ENCODE assay signal across 9 cellular contexts in the genomic region with DNA sequence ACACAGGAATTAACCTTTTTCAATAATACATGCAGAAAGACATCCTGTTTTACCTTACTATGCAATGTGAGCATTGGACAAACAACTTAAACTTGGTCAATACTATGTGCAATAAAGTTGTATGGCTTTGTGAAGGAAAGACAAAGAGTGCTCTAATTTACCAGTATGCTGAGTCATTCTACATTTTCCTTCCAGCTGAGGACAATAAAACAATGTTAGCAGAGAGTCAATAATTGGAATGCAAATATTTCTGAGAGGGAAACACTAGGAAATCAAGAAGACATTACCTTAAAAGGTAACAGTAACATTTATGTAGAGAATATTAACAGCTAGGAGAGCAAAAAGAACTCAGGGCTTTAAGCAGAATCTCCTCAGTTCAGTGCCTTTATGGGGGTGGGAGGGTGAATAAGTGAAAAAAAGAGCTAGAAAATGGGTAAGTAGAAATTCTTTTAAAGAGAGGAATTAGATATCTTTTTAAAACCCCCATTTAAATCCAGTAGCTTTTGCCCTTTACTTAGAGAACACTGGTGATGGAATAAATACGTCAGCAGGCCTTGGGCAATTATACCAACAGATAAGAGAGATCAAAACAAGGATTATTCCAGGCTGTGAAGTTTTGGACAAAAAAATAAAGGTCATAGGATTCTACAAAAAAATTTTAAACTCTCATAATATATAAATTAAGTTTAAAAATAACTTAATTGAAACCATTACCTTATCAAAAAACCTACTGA. TPM values are rescaled to one million over a fixed set of nuclear protein-coding genes. Genes with fewer than 3 reads are reported as not detected.
DNase-seq lines count a peak whose midpoint lies in the region; ATAC-seq and TF ChIP-seq lines count a peak whose summit lies in the region.
"Had no signal": no experiment of that assay in that cellular context is flagged by ENCODE, and none has a peak within 500 bp of the region (broad histone marks: within the 10 kb centered on the region; RNA-seq: fewer than 3 reads in every experiment).

No MANE protein-coding gene starts in this region.

- no peak overlapping the region for H3K9ac ChIP-seq in SK-N-SH

- no peaks in the 10 kb centered on the region for H3K27me3 Mint-ChIP-seq in activated T-cell treated with anti-CD3 and anti-CD28 coated beads, Interleukin-2, amount 50 U/mL, for 72 hours (ENCODE audit: low read depth)

- H3K36me3 Mint-ChIP-seq in activated T-cell treated with anti-CD3 and anti-CD28 coated beads, Interleukin-2, amount 50 U/mL, for 72 hours (ENCODE audit: insufficient read depth in 2 of 2) = peaks cover 0 to 2% of the 10 kb centered on the region in 2 donors

- H3K27me3 ChIP-seq in SK-N-SH (ENCODE audit: insufficient read depth) (no peaks in the 10 kb centered on the region), hepatocyte (no peaks in the 10 kb centered on the region), transverse colon (no peaks in the 10 kb centered on the region)

- H3K4me3 Mint-ChIP-seq in activated T-cell treated with anti-CD3 and anti-CD28 coated beads, Interleukin-2, amount 50 U/mL, for 72 hours = no peak overlapping the region

- POLR2A ChIA-PET in SK-N-SH (lab: Yijun Ruan, JAX) = no interaction called here

- in situ Hi-C loops in transverse colon (cut with MboI; ENCODE audit: low pct_ligation_motif_present in 1 of 4, low pct_unique_long_range_greater_than_20kb in 1 of 4, low sequenced_read_pairs in 3 of 4) = no loop called here

- no peaks in the 10 kb centered on the region for H4K20me1 ChIP-seq in SK-N-SH (ENCODE audit: insufficient read depth)
- H4K20me1 ChIP-seq in hepatocyte (ENCODE audit: insufficient read depth, poor library complexity, severe bottlenecking) = no peaks in the 10 kb centered on the region

- DNase-seq in activated T-cell treated with anti-CD3 and anti-CD28 coated beads, Interleukin-2, amount 50 U/mL, for 72 hours = no peak
- no peak for DNase-seq in activated T-cell treated with anti-CD3 and anti-CD28 coated beads for 4 hours
- DNase-seq in SK-N-SH = no peak
- DNase-seq in hepatocyte (ENCODE audit: low spot score) = peak; percentile 40
- DNase-seq in transverse colon = no peak
- no peak for DNase-seq in NOMO-1 treated with dmso at 0.1 percent for 144 hours (lab: John Stamatoyannopoulos, UW; ENCODE audit: unreplicated experiment)
- DNase-seq: amygdala had no signal

- no peaks in the 10 kb centered on the region for H3K9me3 Mint-ChIP-seq in activated T-cell treated with anti-CD3 and anti-CD28 coated beads, Interleukin-2, amount 50 U/mL, for 72 hours

- WGBS in SK-N-SH (ENCODE audit: low lambda C conversion rate) = 88% methylated on average over 1 of the region's 1 CpG
- WGBS in hepatocyte (ENCODE audit: low lambda C conversion rate, missing lambda C conversion rate) = 52% methylated on average over 1 of the region's 1 CpG
- WGBS in transverse colon (ENCODE audit: low coverage in 1 of 2), 2 donors = 29 to 41% methylated on average over 1 of the region's 1 CpG

- TF ChIP-seq EP300 in SK-N-SH (IDR thresholded peaks at IDR 0.05; ENCODE audit: borderline replicate concordance in 1 of 2, low read depth in 1 of 2, low read length in 1 of 2) (no peak), transverse colon (IDR thresholded peaks at IDR 0.05; ENCODE audit: low read depth) (no peak)

- no peak overlapping the region for H3K4me2 ChIP-seq in SK-N-SH
- peak overlapping the region; percentile 17 for H3K4me2 ChIP-seq in hepatocyte

- no peak for TF ChIP-seq RAD21 in SK-N-SH (IDR thresholded peaks at IDR 0.05; ENCODE audit: low read length)

- peak overlapping the region; percentile 4 to 71; a peak in 3 of 4 replicates for H3K27ac ChIP-seq in SK-N-SH (ENCODE audit: low read depth in 2 of 2, low read length in 1 of 2)
- H3K27ac ChIP-seq in hepatocyte = peak overlapping the region; percentile 77
- peak overlapping the region; percentile 51 to 74 (median 60) for H3K27ac ChIP-seq in transverse colon

- H3K4me3 ChIP-seq in SK-N-SH (ENCODE audit: low read depth in 2 of 2, low read length in 1 of 2) (no peak overlapping the region), hepatocyte (no peak overlapping the region), transverse colon (no peak overlapping the region)

- peaks cover 0 to 8% of the 10 kb centered on the region in 2 experiments for H3K36me3 ChIP-seq in SK-N-SH (replicated peaks in 1 of 2; ENCODE audit: control insufficient read depth in 1 of 2, insufficient read depth in 2 of 2, low read length in 1 of 2)
- H3K36me3 ChIP-seq in hepatocyte (replicated peaks; ENCODE audit: insufficient read depth, low read depth) = no peaks in the 10 kb centered on the region
- peaks cover 0 to 9% (median 0%) of the 10 kb centered on the region in 4 donors for H3K36me3 ChIP-seq in transverse colon

- peak overlapping the region; percentile 2; the same call in 1 of the 2 replicates for H2AFZ ChIP-seq in SK-N-SH (ENCODE audit: low read depth)
- H2AFZ ChIP-seq in hepatocyte = no peak overlapping the region

- intact Hi-C loops in transverse colon (cut with DNase I; ENCODE audit: low total_unique reads) = no loop called here

- no peak for TF ChIP-seq POLR2A in transverse colon (IDR thresholded peaks at IDR 0.05)

- TF ChIP-seq CTCF in SK-N-SH (IDR thresholded peaks at IDR 0.05) (no peak), hepatocyte (IDR thresholded peaks at IDR 0.05; ENCODE audit: poor library complexity) (no peak), transverse colon (IDR thresholded peaks at IDR 0.05) (no peak)

- H3K4me1 Mint-ChIP-seq in activated T-cell treated with anti-CD3 and anti-CD28 coated beads, Interleukin-2, amount 50 U/mL, for 72 hours (ENCODE audit: low read depth) = no peaks in the 10 kb centered on the region

- H3F3A ChIP-seq in SK-N-SH (replicated peaks; ENCODE audit: insufficient read depth) = peaks cover 6% of the 10 kb centered on the region

- H3K4me1 ChIP-seq in SK-N-SH (ENCODE audit: control insufficient read depth in 1 of 2, insufficient read depth in 2 of 2, low read depth in 1 of 2, low read length in 1 of 2) (peaks cover 7 to 8% of the 10 kb centered on the region in 2 experiments; a peak in 2 of 4 replicates), hepatocyte (ENCODE audit: insufficient read depth) (peaks cover 7% of the 10 kb centered on the region), transverse colon (peaks cover 0 to 21% (median 11%) of the 10 kb centered on the region in 4 donors)

- H3K9me2 ChIP-seq in SK-N-SH (no peaks in the 10 kb centered on the region), hepatocyte (replicated peaks; ENCODE audit: insufficient read depth) (no peaks in the 10 kb centered on the region)

- peak overlapping the region; percentile 53 for H3K27ac Mint-ChIP-seq in activated T-cell treated with anti-CD3 and anti-CD28 coated beads, Interleukin-2, amount 50 U/mL, for 72 hours

- ATAC-seq in activated T-cell treated with anti-CD3 and anti-CD28 coated beads, Interleukin-2, amount 50 U/mL, for 72 hours (replicated peaks in 1 of 2) = no peak
- ATAC-seq in GM21825 (IDR thresholded peaks at IDR 0.05; ENCODE audit: unreplicated experiment) (no peak), HG02885 (IDR thresholded peaks at IDR 0.05; ENCODE audit: poor library complexity, unreplicated experiment) (no peak)

- CTCF ChIA-PET in SK-N-SH (lab: Yijun Ruan, JAX) = interaction anchor here (0.6 to 1.6 kb wide), 4 partner anchors 13 to 135 kb away, joined by 3 to 4 read pairs (median 4); no protein-coding TSS in a partner anchor

- H3K79me2 ChIP-seq in SK-N-SH (ENCODE audit: insufficient read depth) (no peaks in the 10 kb centered on the region), hepatocyte (no peaks in the 10 kb centered on the region)

- H3K9me3 ChIP-seq in SK-N-SH = no peaks in the 10 kb centered on the region
- no peaks in the 10 kb centered on the region for H3K9me3 ChIP-seq in hepatocyte (ENCODE audit: low read depth)
- no peaks in the 10 kb centered on the region for H3K9me3 ChIP-seq in transverse colon

TF ChIP-seq in SK-N-SH, 30 proteins besides CTCF, POLR2A, EP300 and RAD21:
- no peak for TF ChIP-seq POLR2AphosphoS5 (IDR thresholded peaks at IDR 0.05; ENCODE audit: low read depth, low read length)
- TF ChIP-seq FOSL2 (IDR thresholded peaks at IDR 0.05; ENCODE audit: borderline replicate concordance, low read depth) = peak; percentile 20; the same call in 1 of the 2 replicates
- peak; percentile 32; the same call in 1 of the 2 replicates for TF ChIP-seq GATA2 (CRISPR knock-in tag; IDR thresholded peaks at IDR 0.05)

RNA-seq across cellular contexts. Expression of a gene that starts 11.6 kb away (rescaled TPM):
- 1 to 10 TPM in 1 of 2 donors, under 1 TPM in 1; 0.74 to 1.8 TPM for total RNA-seq in activated T-cell treated with anti-CD3 and anti-CD28 coated beads, Interleukin-2, amount 50 U/mL, for 72 hours
- polyA plus RNA-seq in SK-N-SH (2012; rRNA removed) = not detected in 2 replicates
- not detected in 2 replicates for polyA plus RNA-seq in SK-N-SH (2012; cell fraction: cytosol; rRNA removed)
- polyA plus RNA-seq in SK-N-SH (2012; cell fraction: nucleus; rRNA removed) = 0.25 and 0.43 TPM in 2 replicates
- 48.3 and 64.6 TPM in 2 replicates for total RNA-seq in hepatocyte
- polyA plus RNA-seq in hepatocyte = 47.7 and 63.6 TPM in 2 replicates
- 10 to 100 TPM; 20.9 to 87.7 (median 73.2) TPM for total RNA-seq in transverse colon

RNA-seq across cellular contexts. Expression of a gene that starts 48.7 kb away (rescaled TPM):
- total RNA-seq in activated T-cell treated with anti-CD3 and anti-CD28 coated beads, Interleukin-2, amount 50 U/mL, for 72 hours = 10 to 100 TPM; 25.9 to 26.9 TPM
- polyA plus RNA-seq in SK-N-SH (2012; rRNA removed) (2.2 and 3.5 TPM in 2 replicates), hepatocyte (16.8 and 23.7 TPM in 2 replicates)
- 4.8 and 5.8 TPM in 2 replicates for polyA plus RNA-seq in SK-N-SH (2012; cell fraction: cytosol; rRNA removed)
- 1.4 and 3.5 TPM in 2 replicates for polyA plus RNA-seq in SK-N-SH (2012; cell fraction: nucleus; rRNA removed)
- total RNA-seq in hepatocyte (12.7 and 21.4 TPM in 2 replicates), transverse colon (10 to 100 TPM in 3 of 4 donors, 1 to 10 TPM in 1; 8.2 to 23.7 (median 19.9) TPM)

RNA-seq across cellular contexts. Expression of a gene that starts 48.9 kb away (rescaled TPM):
- total RNA-seq in activated T-cell treated with anti-CD3 and anti-CD28 coated beads, Interleukin-2, amount 50 U/mL, for 72 hours = 10 to 100 TPM; 15.9 to 24.1 TPM
- polyA plus RNA-seq in SK-N-SH (2012; rRNA removed) = 5.7 and 7.7 TPM in 2 replicates
- 8.9 and 9.1 TPM in 2 replicates for polyA plus RNA-seq in SK-N-SH (2012; cell fraction: cytosol; rRNA removed)
- polyA plus RNA-seq in SK-N-SH (2012; cell fraction: nucleus; rRNA removed) = 4.1 and 7.1 TPM in 2 replicates
- total RNA-seq in hepatocyte = 9.2 and 11.6 TPM in 2 replicates
- polyA plus RNA-seq in hepatocyte = 5.3 and 7.5 TPM in 2 replicates
- 10 to 100 TPM in 3 of 4 donors, 1 to 10 TPM in 1; 9.0 to 32.4 (median 14.5) TPM for total RNA-seq in transverse colon

Comparison
In these comparisons a context has a peak if more than half of its experiments do, and no peak if none do; other contexts are left out.
1. RNA of a gene that starts 11.6 kb away (total RNA-seq): 20.9 to 87.7 TPM in transverse colon and 48.3 to 64.6 TPM in hepatocyte; 0.74 to 1.8 TPM in activated T-cell treated with anti-CD3 and anti-CD28 coated beads, Interleukin-2, amount 50 U/mL, for 72 hours; every median in the first group is over 4 times any median in the second.
2. Peak in every context shown above with its lines, with median percentiles within 50 percentile points of each other: H3K27ac ChIP-seq.